20 cellular contexts compared by ENCODE assay signal in genomic region chr9:33408087-33408486, GRCh38. TPM values are rescaled to one million over a fixed set of nuclear protein-coding genes. Genes with fewer than 3 reads are reported as not detected.
DNase-seq lines count a peak whose midpoint lies in the region; ATAC-seq, FAIRE-seq and TF ChIP-seq lines count a peak whose summit lies in the region.
"Had no signal": no experiment of that assay in that cellular context is flagged by ENCODE, and none has a peak within 500 bp of the region (broad histone marks: within the 10 kb centered on the region; RNA-seq: fewer than 3 reads in every experiment).

No MANE protein-coding gene starts in this region.

- peak overlapping the region; percentile 73 for H3K23ac ChIP-seq in neuronal stem cell (ENCODE audit: low read depth, low read length, poor library complexity)

- H3K4me1 ChIP-seq in BLaER1 (peaks cover 9% of the 10 kb centered on the region), GM12878 (ENCODE audit: control insufficient read depth, insufficient read depth, low read length) (no peaks in the 10 kb centered on the region), neuronal stem cell (ENCODE audit: control insufficient read depth in 2 of 2, insufficient read depth in 1 of 2, low read depth in 1 of 2, low read length in 2 of 2) (peaks cover 5% of the 10 kb centered on the region in 2 donors)
- H3K4me1 ChIP-seq: Peyer's patch, SJCRH30 had no signal

- no peak overlapping the region for H2BK120ac ChIP-seq in neuronal stem cell (ENCODE audit: low read depth, low read length)

- CTCF ChIA-PET in GM12878 (lab: Yijun Ruan, JAX): interaction anchor here (1.1 to 2.5 kb wide), 4 partner anchors 32 to 59 kb away, joined by 3 to 7 read pairs (median 6); no protein-coding TSS in a partner anchor

- no peak overlapping the region for H3K9ac ChIP-seq in BLaER1
- no peak overlapping the region for H3K9ac ChIP-seq in GM12878 (ENCODE audit: control insufficient read depth, insufficient read depth, low read length)
- H3K9ac ChIP-seq in neuronal stem cell (ENCODE audit: low read depth, low read length, poor library complexity): peak overlapping the region; percentile 21

- peak overlapping the region; percentile 94 for H3K14ac ChIP-seq in neuronal stem cell (ENCODE audit: low read length)

- peak overlapping the region; percentile 15; the same call in 1 of the 2 replicates for H3K4me2 ChIP-seq in BLaER1
- H3K4me2 ChIP-seq in GM12878 (ENCODE audit: control insufficient read depth, insufficient read depth): no peak overlapping the region
- no peak overlapping the region for H3K4me2 ChIP-seq in neuronal stem cell (ENCODE audit: insufficient read depth, low read length, poor library complexity, severe bottlenecking)

- intact Hi-C loops in GM12878 (cut with micrococcal nuclease; ENCODE audit: unreplicated experiment): no loop called here

- peak overlapping the region; percentile 85 for H2BK15ac ChIP-seq in neuronal stem cell (ENCODE audit: low read length)

- H4K20me1 ChIP-seq in BLaER1 (no peaks in the 10 kb centered on the region), GM12878 (ENCODE audit: control insufficient read depth, insufficient read depth) (no peaks in the 10 kb centered on the region)

- H2AFZ ChIP-seq in GM12878 (ENCODE audit: control insufficient read depth, low read depth, low read length): no peak overlapping the region
- H2AFZ ChIP-seq in neuronal stem cell (ENCODE audit: low read length): no peak overlapping the region

- no peak for TF ChIP-seq CTCF in GM12878 (IDR thresholded peaks at IDR 0.05 in 2 of 3, conservative IDR thresholded peaks at IDR 0.05 in 1 of 3; ENCODE audit: control insufficient read depth in 2 of 3, extremely low read depth in 1 of 3, insufficient read depth in 1 of 3, low read depth in 3 of 3, low read length in 3 of 3)

- POLR2A ChIA-PET in GM12878 (lab: Charles Lee): no interaction called here

- peak overlapping the region; percentile 27 for H3K18ac ChIP-seq in neuronal stem cell (ENCODE audit: low read length)

- H3K9me3 ChIP-seq in BLaER1: no peaks in the 10 kb centered on the region
- no peaks in the 10 kb centered on the region for H3K9me3 ChIP-seq in GM12878 (replicated peaks; ENCODE audit: control insufficient read depth, insufficient read depth, low read length)
- H3K9me3 ChIP-seq in neuronal stem cell (replicated peaks in 1 of 2; ENCODE audit: control insufficient read depth in 2 of 2, insufficient read depth in 1 of 2, low read depth in 1 of 2, low read length in 2 of 2): no peaks in the 10 kb centered on the region
- H3K9me3 ChIP-seq: Peyer's patch, SJCRH30 had no signal

- ATAC-seq in GM12878 (peak; percentile 34; the same call in 2 of the 3 replicates), GM21381 (IDR thresholded peaks at IDR 0.05; ENCODE audit: unreplicated experiment) (no peak)

- TF ChIP-seq RAD21 in GM12878 (IDR thresholded peaks at IDR 0.05; ENCODE audit: insufficient read depth, low read depth, low read length): no peak

- 20% methylated on average over 5 of the region's 5 CpGs for WGBS in GM12878 (ENCODE audit: insufficient coverage, insufficient replicate concordance, low lambda C conversion rate, missing lambda C conversion rate)
- WGBS in neuronal stem cell (ENCODE audit: extremely low coverage in 2 of 2, insufficient read length in 2 of 2, insufficient replicate concordance in 1 of 2), 2 donors: no CpG with 5 or more reads among the region's 5 CpGs

- H4K8ac ChIP-seq in neuronal stem cell (ENCODE audit: low read depth, low read length): no peak overlapping the region

- BruUV-seq in GM12878 (replicated peaks; lab: Mats Ljungman, UMichigan): no TSS peak

- H3K36me3 ChIP-seq in BLaER1 (no peaks in the 10 kb centered on the region), GM12878 (ENCODE audit: control insufficient read depth in 2 of 2, insufficient read depth in 2 of 2, low read length in 1 of 2) (no peaks in the 10 kb centered on the region), neuronal stem cell (replicated peaks in 1 of 2; ENCODE audit: control insufficient read depth in 2 of 2, insufficient read depth in 2 of 2, low read length in 2 of 2) (no peaks in the 10 kb centered on the region)
- H3K36me3 ChIP-seq: Peyer's patch, SJCRH30 had no signal

- H4K91ac ChIP-seq in neuronal stem cell (ENCODE audit: low read depth, low read length, poor library complexity): no peak overlapping the region

- no peaks in the 10 kb centered on the region for H3K27me3 ChIP-seq in BLaER1
- H3K27me3 ChIP-seq in GM12878 (replicated peaks in 1 of 2; ENCODE audit: control insufficient read depth in 2 of 2, insufficient read depth in 2 of 2, low read length in 1 of 2): no peaks in the 10 kb centered on the region
- peaks cover 0 to 8% (median 0%) of the 10 kb centered on the region in 3 experiments for H3K27me3 ChIP-seq in neuronal stem cell (ENCODE audit: control insufficient read depth in 3 of 3, insufficient read depth in 3 of 3, low read depth in 1 of 3, low read length in 3 of 3)
- H3K27me3 ChIP-seq: Peyer's patch, SJCRH30 had no signal

- no peak overlapping the region for H2BK5ac ChIP-seq in neuronal stem cell (ENCODE audit: low read length)

- no peaks in the 10 kb centered on the region for H3K79me2 ChIP-seq in GM12878 (ENCODE audit: control insufficient read depth, insufficient read depth, low read length)

- FAIRE-seq in GM12878 (lab: Jason Lieb, UNC): no peak

- TF ChIP-seq EP300 in GM12878 (IDR thresholded peaks at IDR 0.05; ENCODE audit: borderline replicate concordance in 1 of 2, control insufficient read depth in 1 of 2, low read depth in 2 of 2, low read length in 2 of 2): no peak

- RAD21 ChIA-PET in GM12878 (lab: Charles Lee; ENCODE audit: unreplicated experiment): no interaction called here

- peak overlapping the region; percentile 98 for H2AK5ac ChIP-seq in neuronal stem cell (ENCODE audit: low read depth, low read length)

- DNase-seq in M059J (ENCODE audit: low read depth): peak; percentile 27
- DNase-seq in GM12878 (ENCODE audit: low read depth, low spot score): no peak
- DNase-seq in neuronal stem cell (ENCODE audit: low spot score): no peak
- no peak for DNase-seq in NCI-H1048 (lab: John Stamatoyannopoulos, UW)
- no peak for DNase-seq in NCI-H510A (lab: John Stamatoyannopoulos, UW)
- DNase-seq in AML-193 (lab: John Stamatoyannopoulos, UW): no peak
- DNase-seq: C1 segment of cervical spinal cord, DMS 273 treated with DMSO at 0.1 percent for 48 hours, H9, NCI-H1694, NCI-H446, NCI-H774, Peyer's patch, SJCRH30, SW 1271 had no signal

- no peak overlapping the region for H2BK12ac ChIP-seq in neuronal stem cell (ENCODE audit: low read length)

- in situ Hi-C loops in GM12878 (cut with MboI): no loop called here

- SMC1A ChIA-PET in GM12878 (lab: Charles Lee; ENCODE audit: uncharacterized antibody, unreplicated experiment): no interaction called here

- TF ChIP-seq POLR2A in GM12878 (IDR thresholded peaks at IDR 0.05; ENCODE audit: low read depth, low read length): no peak

- no peak overlapping the region for H3K27ac ChIP-seq in BLaER1
- H3K27ac ChIP-seq in GM12878 (ENCODE audit: control insufficient read depth, insufficient read depth): no peak overlapping the region
- H3K27ac ChIP-seq in neuronal stem cell (replicated peaks; ENCODE audit: low read length): no peak overlapping the region
- H3K27ac ChIP-seq: Peyer's patch, SJCRH30 had no signal

- H3K4me3 ChIP-seq in BLaER1 (no peak overlapping the region), GM12878 (no peak overlapping the region), neuronal stem cell (ENCODE audit: low read length in 2 of 2) (no peak overlapping the region)
- H3K4me3 ChIP-seq: Peyer's patch, SJCRH30 had no signal

- H3K4ac ChIP-seq in neuronal stem cell (ENCODE audit: low read length): peak overlapping the region; percentile 37

- H3K79me1 ChIP-seq in neuronal stem cell (ENCODE audit: low read depth, low read length): peaks cover 2% of the 10 kb centered on the region

RNA-seq across cellular contexts. Expression of gene AQP7, which starts 5.7 kb away (rescaled TPM):
- total RNA-seq in M059J (2014; rRNA removed; shearing (Covaris generic)): 0.17 TPM in 1 of 2 replicates, not detected in the other
- total RNA-seq in GM12878 (2013; cell fraction: nucleolus; rRNA removed): 1.8 and 2.7 TPM in 2 replicates
- total RNA-seq in GM12878 (2014; rRNA removed) (not detected in 2 replicates), GM12878 (2014; rRNA removed; fragmentation: Illumina TruSeq; extraction: Trizol) (not detected in 2 replicates), GM12878 (2021) (not detected in 2 replicates)
- not detected for polyA plus RNA-seq in GM12878 (2011; ENCODE audit: low read depth)
- polyA plus RNA-seq in GM12878 (2011; rRNA removed) (0.04 and 0.06 TPM in 2 replicates), GM12878 (2014; fragmentation: Illumina TruSeq; extraction: Trizol) (not detected in 2 replicates), GM12878 (2014; fragmentation: Nextera tagmentation; extraction: Ambion mirVana) (under 1 TPM in 1 of 2 experiments, not detected in 1; 0.18 TPM), GM12878 (2014; rRNA removed) (0.04 TPM in 1 of 2 replicates, not detected in the other), GM12878 (2016; fragmentation: Nextera tagmentation; extraction: Ambion mirVana) (not detected)
- 0.08 and 0.10 TPM in 2 replicates for polyA plus RNA-seq in GM12878 (2011; cell fraction: cytosol; rRNA removed)
- polyA plus RNA-seq in GM12878 (2011; cell fraction: nucleus; rRNA removed): 0.09 and 0.39 TPM in 2 replicates
- polyA plus RNA-seq in GM12878 (2012): not detected in 2 replicates
- not detected in 2 replicates for polyA minus RNA-seq in GM12878 (2011; rRNA and poly(A)+ RNA removed)
- polyA minus RNA-seq in GM12878 (2011; cell fraction: cytosol; rRNA and poly(A)+ RNA removed): not detected in 2 replicates
- 0.48 and 0.77 TPM in 2 replicates for polyA minus RNA-seq in GM12878 (2011; cell fraction: nucleus; rRNA and poly(A)+ RNA removed)
- not detected for polyA plus RNA-seq in neuronal stem cell (2013, experiment 1 of 2)
- polyA plus RNA-seq in neuronal stem cell (2013, experiment 2 of 2): not detected
- total RNA-seq: Daoy, H9, LHCN-M2 had no signal
- polyA plus RNA-seq: IgD-negative memory B cell had no signal

RNA-seq across cellular contexts. Expression of gene AQP3, which starts 39.3 kb away (rescaled TPM):
- total RNA-seq in M059J (2014; rRNA removed; shearing (Covaris generic)): 0.57 and 1.1 TPM in 2 replicates
- total RNA-seq in GM12878 (2013; cell fraction: nucleolus; rRNA removed): 0.47 and 0.92 TPM in 2 replicates
- total RNA-seq in GM12878 (2014; rRNA removed): 3.1 and 6.5 TPM in 2 replicates
- 2.0 and 3.0 TPM in 2 replicates for total RNA-seq in GM12878 (2014; rRNA removed; fragmentation: Illumina TruSeq; extraction: Trizol)
- total RNA-seq in GM12878 (2021): 3.4 and 4.8 TPM in 2 replicates
- polyA plus RNA-seq in GM12878 (2011; ENCODE audit: low read depth): 2.6 TPM
- polyA plus RNA-seq in GM12878 (2011; rRNA removed): 4.1 and 5.5 TPM in 2 replicates
- 10.2 and 11.0 TPM in 2 replicates for polyA plus RNA-seq in GM12878 (2011; cell fraction: cytosol; rRNA removed)
- 9.5 and 11.4 TPM in 2 replicates for polyA plus RNA-seq in GM12878 (2011; cell fraction: nucleus; rRNA removed)
- polyA plus RNA-seq in GM12878 (2012): 1.8 and 4.9 TPM in 2 replicates
- polyA plus RNA-seq in GM12878 (2014; fragmentation: Illumina TruSeq; extraction: Trizol): 0.95 and 2.6 TPM in 2 replicates
- polyA plus RNA-seq in GM12878 (2014; fragmentation: Nextera tagmentation; extraction: Ambion mirVana): under 1 TPM; 0.60 to 0.71 TPM
- 4.2 and 6.9 TPM in 2 replicates for polyA plus RNA-seq in GM12878 (2014; rRNA removed)
- 10 to 100 TPM; 11.2 to 11.8 TPM for polyA plus RNA-seq in GM12878 (2016; fragmentation: Nextera tagmentation; extraction: Ambion mirVana)
- polyA minus RNA-seq in GM12878 (2011; rRNA and poly(A)+ RNA removed): 3.9 and 6.0 TPM in 2 replicates
- 6.7 and 7.4 TPM in 2 replicates for polyA minus RNA-seq in GM12878 (2011; cell fraction: cytosol; rRNA and poly(A)+ RNA removed)
- 1.4 and 2.3 TPM in 2 replicates for polyA minus RNA-seq in GM12878 (2011; cell fraction: nucleus; rRNA and poly(A)+ RNA removed)
- polyA plus RNA-seq in neuronal stem cell (2013, experiment 1 of 2): 0.96 TPM
- 1.1 TPM for polyA plus RNA-seq in neuronal stem cell (2013, experiment 2 of 2)
